ENCODE assay signal across 13 cellular contexts in genomic region chr4:879730-880079, GRCh38. TPM values are rescaled to one million over a fixed set of nuclear protein-coding genes. Genes with fewer than 3 reads are reported as not detected.
DNase-seq lines count a peak whose midpoint lies in the region; ATAC-seq and TF ChIP-seq lines count a peak whose summit lies in the region.
"Had no signal": no experiment of that assay in that cellular context is flagged by ENCODE, and none has a peak within 500 bp of the region (broad histone marks: within the 10 kb centered on the region; RNA-seq: fewer than 3 reads in every experiment).

No MANE protein-coding gene starts in this region.

- peak overlapping the region in 1 of 12 donors; percentile 74 for H3K27ac ChIP-seq in heart left ventricle

- no peaks in the 10 kb centered on the region for H3K9me3 ChIP-seq in heart left ventricle
- H3K9me3 ChIP-seq: SK-N-SH had no signal

- H3K4me1 ChIP-seq in heart left ventricle, result no peaks in the 10 kb centered on the region

- H3K27me3 ChIP-seq in heart left ventricle, result no peaks in the 10 kb centered on the region

- TF ChIP-seq CTCF in heart left ventricle (IDR thresholded peaks at IDR 0.05), result no peak

- peaks cover 0 to 99% (median 88%) of the 10 kb centered on the region in 9 donors for H3K36me3 ChIP-seq in heart left ventricle

- DNase-seq in activated CD8-positive, alpha-beta memory T cell treated with anti-CD3 and anti-CD28 coated beads, Interleukin-2, amount 50 U/mL, for 4 hours, result peak; percentile 53
- DNase-seq in glomerular visceral epithelial cell (ENCODE audit: extremely low spot score) (peak; percentile 46), SIG-M5 (lab: John Stamatoyannopoulos, UW) (no peak), posterior vena cava (ENCODE audit: low spot score) (no peak), heart left ventricle (no peak)
- DNase-seq in stimulated activated CD8-positive, alpha-beta memory T cell treated with anti-CD3 and anti-CD28 coated beads, Interleukin-12 subunit alpha, Interleukin-12 subunit beta, amount 100 ng/mL, for 4 hours (ENCODE audit: low read depth), result peak; percentile 19
- DNase-seq: Calu3, foreskin fibroblast, H7, NCI-H510A, SK-N-SH had no signal

- H3K4me3 ChIP-seq in heart left ventricle, result no peak overlapping the region

- 91 to 95% (median 94%) methylated on average over 12 of the region's 12 CpGs for WGBS in heart left ventricle, 4 donors

- intact Hi-C loops in posterior vena cava (cut with DNase I) (no loop called here), heart left ventricle (cut with DNase I) (no loop called here)

- TF ChIP-seq POLR2A in heart left ventricle (IDR thresholded peaks at IDR 0.05), result no peak

- ATAC-seq in HG02798 (IDR thresholded peaks at IDR 0.05; ENCODE audit: poor library complexity, unreplicated experiment), result peak; percentile 63
- ATAC-seq in heart left ventricle, result no peak
- no peak for ATAC-seq in SK-N-SH treated with all-trans-retinoic acid at 6 μM for 48 hours

TF ChIP-seq in SK-N-SH treated with all-trans-retinoic acid at 6 μM for 48 hours, 23 proteins besides CTCF, POLR2A, EP300 and RAD21:
- TF ChIP-seq ZNF70 (CRISPR knock-in tag; IDR thresholded peaks at IDR 0.05), result no peak
- no peak for TF ChIP-seq TSHZ2 (CRISPR knock-in tag; IDR thresholded peaks at IDR 0.05)
- TF ChIP-seq ARNTL (CRISPR knock-in tag; IDR thresholded peaks at IDR 0.05; ENCODE audit: borderline replicate concordance, low read depth), result no peak
- no peak for TF ChIP-seq ZNF8 (CRISPR knock-in tag; IDR thresholded peaks at IDR 0.05)
- TF ChIP-seq SNAI2 (CRISPR knock-in tag; IDR thresholded peaks at IDR 0.05), result no peak
- no peak for TF ChIP-seq PATZ1 (CRISPR knock-in tag; IDR thresholded peaks at IDR 0.05; ENCODE audit: borderline replicate concordance)
- TF ChIP-seq ZFP30 (CRISPR knock-in tag; IDR thresholded peaks at IDR 0.05), result no peak
- no peak for TF ChIP-seq PPARA (CRISPR knock-in tag; IDR thresholded peaks at IDR 0.05; ENCODE audit: borderline replicate concordance)
- no peak for TF ChIP-seq RARB (CRISPR knock-in tag; IDR thresholded peaks at IDR 0.05)
- TF ChIP-seq CSRNP3 (CRISPR knock-in tag; IDR thresholded peaks at IDR 0.05), result no peak
- TF ChIP-seq OSR1 (CRISPR knock-in tag; IDR thresholded peaks at IDR 0.05), result no peak
- TF ChIP-seq ZC3H10 (CRISPR knock-in tag; IDR thresholded peaks at IDR 0.05), result no peak
- TF ChIP-seq TOX (CRISPR knock-in tag; IDR thresholded peaks at IDR 0.05; ENCODE audit: borderline replicate concordance), result no peak
- no peak for TF ChIP-seq BACH2 (CRISPR knock-in tag; IDR thresholded peaks at IDR 0.05; ENCODE audit: borderline replicate concordance)
- TF ChIP-seq ZNF565 (CRISPR knock-in tag; conservative IDR thresholded peaks at IDR 0.05; ENCODE audit: low read depth), result no peak
- no peak for TF ChIP-seq TCF4 (CRISPR knock-in tag; IDR thresholded peaks at IDR 0.05; ENCODE audit: borderline replicate concordance)
- no peak for TF ChIP-seq POU6F1 (CRISPR knock-in tag; IDR thresholded peaks at IDR 0.05; ENCODE audit: borderline replicate concordance, low read depth)

RNA-seq across cellular contexts. Expression of gene GAK, which starts 52.4 kb away (rescaled TPM):
- total RNA-seq in posterior vena cava (10 to 100 TPM; 63.5 to 73.5 TPM), heart left ventricle (10 to 100 TPM; 22.8 to 55.1 (median 32.5) TPM)
- 10 to 100 TPM; 51.8 to 52.3 TPM for polyA plus RNA-seq in heart left ventricle

RNA-seq across cellular contexts. Expression of gene TMEM175, which starts 52.6 kb away (rescaled TPM):
- total RNA-seq in posterior vena cava (10 to 100 TPM; 15.3 to 16.4 TPM), heart left ventricle (10 to 100 TPM; 16.6 to 34.6 (median 20.1) TPM)
- 10 to 100 TPM; 14.2 to 28.8 TPM for polyA plus RNA-seq in heart left ventricle

RNA-seq across cellular contexts. Expression of gene CPLX1, which starts 53.8 kb away (rescaled TPM):
- total RNA-seq in posterior vena cava (1 to 10 TPM; 2.5 to 5.1 TPM), heart left ventricle (1 to 10 TPM in 7 of 9 donors, under 1 TPM in 2; 0.75 to 7.0 (median 3.3) TPM)
- 1 to 10 TPM; 1.5 to 5.9 TPM for polyA plus RNA-seq in heart left ventricle

Comparison
In these comparisons a context has a peak if more than half of its experiments do, and no peak if none do; other contexts are left out.
1. DNase-seq: peak in activated CD8-positive, alpha-beta memory T cell treated with anti-CD3 and anti-CD28 coated beads, Interleukin-2, amount 50 U/mL, for 4 hours (single experiment), glomerular visceral epithelial cell (single experiment) and stimulated activated CD8-positive, alpha-beta memory T cell treated with anti-CD3 and anti-CD28 coated beads, Interleukin-12 subunit alpha, Interleukin-12 subunit beta, amount 100 ng/mL, for 4 hours (single experiment); none in SIG-M5 (single experiment), posterior vena cava (single experiment) and heart left ventricle (0 of 5).